In genomic region chr2:207311316-207312005, GRCh38 we compare ENCODE assay signal across 8 cellular contexts.
DNase-seq lines count a peak whose midpoint lies in the region; ATAC-seq and TF ChIP-seq lines count a peak whose summit lies in the region.

No MANE protein-coding gene starts in this region.

- no peak overlapping the region for H3K4me3 ChIP-seq in RWPE2 (ENCODE audit: severe bottlenecking)
- H3K4me3 ChIP-seq in endocrine pancreas (ENCODE audit: control insufficient read depth, insufficient read depth, low read length): peak overlapping the region; percentile 50

- H3K27ac ChIP-seq in RWPE2 (ENCODE audit: poor library complexity, severe bottlenecking): peak overlapping the region; percentile 34

- peaks cover 0 to 2% of the 10 kb centered on the region in 2 donors for H3K27me3 Mint-ChIP-seq in natural killer cell treated with Interleukin-12 subunit alpha and Interleukin-12 subunit beta and Interleukin-15 and Interleukin-18, amount 100 ng/mL, for 72 hours

- H3K27ac Mint-ChIP-seq in natural killer cell treated with Interleukin-12 subunit alpha and Interleukin-12 subunit beta and Interleukin-15 and Interleukin-18, amount 100 ng/mL, for 72 hours: peak overlapping the region; percentile 94 to 98

- H3K4me1 ChIP-seq in RWPE2 (ENCODE audit: insufficient read depth, poor library complexity, severe bottlenecking) (peaks cover 18% of the 10 kb centered on the region), endocrine pancreas (ENCODE audit: control insufficient read depth, insufficient read depth, low read length) (peaks cover 13% of the 10 kb centered on the region)

- peaks cover 3% of the 10 kb centered on the region for H3K9me3 Mint-ChIP-seq in natural killer cell treated with Interleukin-12 subunit alpha and Interleukin-12 subunit beta and Interleukin-15 and Interleukin-18, amount 100 ng/mL, for 72 hours

- DNase-seq in COLO829 (ENCODE audit: low spot score) (peak; percentile 95), RWPE2 (ENCODE audit: low spot score) (no peak), mesenteric fat pad (ENCODE audit: low spot score) (no peak), COR-L47 (lab: John Stamatoyannopoulos, UW) (no peak)
- DNase-seq in natural killer cell treated with Interleukin-12 subunit alpha and Interleukin-12 subunit beta and Interleukin-15 and Interleukin-18, amount 100 ng/mL, for 72 hours (ENCODE audit: low spot score): peak; percentile 89

- H3K27me3 ChIP-seq in RWPE2 (ENCODE audit: insufficient read depth, poor library complexity, severe bottlenecking): no peaks in the 10 kb centered on the region
- no peaks in the 10 kb centered on the region for H3K27me3 ChIP-seq in endocrine pancreas (ENCODE audit: control insufficient read depth, insufficient read depth, low read length)

- H3K9me3 ChIP-seq in RWPE2 (ENCODE audit: severe bottlenecking) (no peaks in the 10 kb centered on the region), endocrine pancreas (ENCODE audit: control insufficient read depth, low read length) (no peaks in the 10 kb centered on the region)

- H3K4me1 Mint-ChIP-seq in natural killer cell treated with Interleukin-12 subunit alpha and Interleukin-12 subunit beta and Interleukin-15 and Interleukin-18, amount 100 ng/mL, for 72 hours (ENCODE audit: low read depth in 2 of 2): peaks cover 32 to 36% of the 10 kb centered on the region in 2 donors

- peak overlapping the region; percentile 79 for H3K4me3 Mint-ChIP-seq in natural killer cell treated with Interleukin-12 subunit alpha and Interleukin-12 subunit beta and Interleukin-15 and Interleukin-18, amount 100 ng/mL, for 72 hours

- peaks cover 17% of the 10 kb centered on the region for H3K36me3 Mint-ChIP-seq in natural killer cell treated with Interleukin-12 subunit alpha and Interleukin-12 subunit beta and Interleukin-15 and Interleukin-18, amount 100 ng/mL, for 72 hours

- TF ChIP-seq CTCF in RWPE2 (IDR thresholded peaks at IDR 0.05; ENCODE audit: poor library complexity, severe bottlenecking): no peak

- peak; percentile 90 for ATAC-seq in GM19025 (IDR thresholded peaks at IDR 0.05; ENCODE audit: low read depth, unreplicated experiment)
- peak; percentile 75 for ATAC-seq in HG03175 (IDR thresholded peaks at IDR 0.05; ENCODE audit: unreplicated experiment)
- peak; percentile 88 for ATAC-seq in RWPE2 (ENCODE audit: low read depth)
- ATAC-seq in natural killer cell treated with Interleukin-12 subunit alpha and Interleukin-12 subunit beta and Interleukin-15 and Interleukin-18, amount 100 ng/mL, for 72 hours: peak; percentile 99

- H3K9ac ChIP-seq in endocrine pancreas (ENCODE audit: control insufficient read depth, insufficient read depth, low read length): no peak overlapping the region

- H3K36me3 ChIP-seq in RWPE2 (ENCODE audit: low read depth): no peaks in the 10 kb centered on the region
- H3K36me3 ChIP-seq in endocrine pancreas (ENCODE audit: control insufficient read depth, insufficient read depth, low read length): no peaks in the 10 kb centered on the region

Comparison
In these comparisons a context has a peak if more than half of its experiments do, and no peak if none do; other contexts are left out.
1. DNase-seq: peak in COLO829 (single experiment) and natural killer cell treated with Interleukin-12 subunit alpha and Interleukin-12 subunit beta and Interleukin-15 and Interleukin-18, amount 100 ng/mL, for 72 hours (single experiment); none in RWPE2 (single experiment), mesenteric fat pad (single experiment) and COR-L47 (single experiment).
2. Peak in every context shown above with its lines, with median percentiles within 50 percentile points of each other: ATAC-seq.